ENCODE assay signal across 8 cellular contexts in genomic region chr12:46264057-46264456, GRCh38. TPM values are rescaled to one million over a fixed set of nuclear protein-coding genes. Genes with fewer than 3 reads are reported as not detected.
DNase-seq lines count a peak whose midpoint lies in the region; ATAC-seq, FAIRE-seq and TF ChIP-seq lines count a peak whose summit lies in the region.
"Had no signal": no experiment of that assay in that cellular context is flagged by ENCODE, and none has a peak within 500 bp of the region (broad histone marks: within the 10 kb centered on the region; RNA-seq: fewer than 3 reads in every experiment).

No MANE protein-coding gene starts in this region.

- no peaks in the 10 kb centered on the region for H3K4me1 Mint-ChIP-seq in nephron progenitor cell

- peaks cover 97% of the 10 kb centered on the region for H3K79me2 ChIP-seq in K562 (ENCODE audit: control insufficient read depth, insufficient read depth, low read length)

- H3K4me3 Mint-ChIP-seq in nephron progenitor cell = peak overlapping the region; percentile 59

- H3K18ac ChIP-seq in IMR-90 (ENCODE audit: low read depth, low read length) = peak overlapping the region; percentile 53; the same call in 1 of the 2 replicates

- H2AFZ ChIP-seq in IMR-90 (replicated peaks; ENCODE audit: low read length, poor library complexity) = no peak overlapping the region
- no peak overlapping the region for H2AFZ ChIP-seq in K562 (ENCODE audit: low read depth, low read length)

- peak overlapping the region; percentile 42; the same call in 1 of the 2 replicates for H3K14ac ChIP-seq in IMR-90 (replicated peaks; ENCODE audit: low read depth, low read length)

- no peak overlapping the region for H2BK15ac ChIP-seq in IMR-90 (ENCODE audit: low read depth, low read length)

- H2AK9ac ChIP-seq in IMR-90 (replicated peaks; ENCODE audit: low read depth, low read length, poor library complexity) = no peak overlapping the region

- no peak overlapping the region for H3K56ac ChIP-seq in IMR-90 (ENCODE audit: extremely low read depth, insufficient read depth, low read length)

- in situ Hi-C loops in IMR-90 (cut with MboI; ENCODE audit: low sequenced_read_pairs) (no loop called here), K562 (cut with MboI) (no loop called here)

- H3K4ac ChIP-seq in IMR-90 (ENCODE audit: low read depth, low read length) = peak overlapping the region; percentile 5; the same call in 1 of the 2 replicates

- H4K91ac ChIP-seq in IMR-90 (ENCODE audit: insufficient read depth, low read depth, low read length) = no peak overlapping the region

- H3K36me3 Mint-ChIP-seq in nephron progenitor cell (ENCODE audit: low read depth) = no peaks in the 10 kb centered on the region

- no CpG with 5 or more reads among the region's 1 CpG for WGBS in IMR-90 (ENCODE audit: extremely low coverage in 2 of 2, insufficient read length in 1 of 2), 2 experiments
- WGBS in K562 (ENCODE audit: insufficient coverage, low coverage, missing lambda C conversion rate) = 0% methylated on average over 1 of the region's 1 CpG

- no peaks in the 10 kb centered on the region for H3K27me3 Mint-ChIP-seq in nephron progenitor cell (ENCODE audit: low read depth, poor library complexity)

- no peak for TF ChIP-seq POLR2A in IMR-90 (IDR thresholded peaks at IDR 0.05; ENCODE audit: low read depth, low read length)
- no peak for TF ChIP-seq POLR2A in K562 (conservative IDR thresholded peaks at IDR 0.05)

- DNase-seq in D341Med (ENCODE audit: low spot score) = peak; percentile 39
- DNase-seq in IMR-90 = peak; percentile 73
- DNase-seq in K562 (ENCODE audit: extremely low read depth in 1 of 4, low spot score in 3 of 4) = no peak
- no peak for DNase-seq in nephron progenitor cell
- DNase-seq in SW 1271 (lab: John Stamatoyannopoulos, UW) = no peak

- peak overlapping the region; percentile 44 for H3K4me2 ChIP-seq in IMR-90 (ENCODE audit: low read depth, low read length)
- peak overlapping the region; percentile 21; the same call in 1 of the 2 replicates for H3K4me2 ChIP-seq in K562 (ENCODE audit: insufficient read depth, low read length)

- H3K9me3 ChIP-seq in IMR-90 (ENCODE audit: control insufficient read depth, insufficient read depth, low read length) (no peaks in the 10 kb centered on the region), K562 (replicated peaks; ENCODE audit: control insufficient read depth, insufficient read depth, low read depth, low read length) (no peaks in the 10 kb centered on the region)

- H2BK20ac ChIP-seq in IMR-90 (ENCODE audit: low read depth, low read length) = no peak overlapping the region

- ATAC-seq in IMR-90 (ENCODE audit: low read depth) (no peak), K562 (no peak), HG03159 (IDR thresholded peaks at IDR 0.05; ENCODE audit: unreplicated experiment) (no peak), GM21576 (IDR thresholded peaks at IDR 0.05; ENCODE audit: unreplicated experiment) (no peak)

- H3K9me1 ChIP-seq in IMR-90 (ENCODE audit: insufficient read depth, low read length) (peaks cover 25% of the 10 kb centered on the region), K562 (ENCODE audit: control insufficient read depth, insufficient read depth, low read length) (peaks cover 4% of the 10 kb centered on the region)

- POLR2A ChIA-PET in IMR-90 (lab: Charles Lee; ENCODE audit: unreplicated experiment) (no interaction called here), K562 (lab: Yijun Ruan, JAX) (interaction anchor here (2.1 kb wide), 1 partner anchor 8 kb away, joined by 4 read pairs; no protein-coding TSS in a partner anchor)

- peak overlapping the region; percentile 65 for H3K23ac ChIP-seq in IMR-90 (ENCODE audit: low read depth, low read length)

- no peaks in the 10 kb centered on the region for H3K36me3 ChIP-seq in IMR-90 (ENCODE audit: control insufficient read depth, insufficient read depth, low read length)
- peaks cover 27% of the 10 kb centered on the region; the same call in 2 of the 3 replicates for H3K36me3 ChIP-seq in K562 (ENCODE audit: control insufficient read depth, insufficient read depth, low read length)

- H3K4me1 ChIP-seq in IMR-90 (ENCODE audit: control insufficient read depth, insufficient read depth, low read length) (peaks cover 30% of the 10 kb centered on the region), K562 (replicated peaks in 1 of 2; ENCODE audit: control insufficient read depth in 2 of 2, insufficient read depth in 2 of 2, low read length in 2 of 2) (peaks cover 27 to 47% of the 10 kb centered on the region in 2 experiments)

- H4K5ac ChIP-seq in IMR-90 (ENCODE audit: low read depth, low read length) = no peak overlapping the region; the same call in 1 of the 2 replicates

- H3K27me3 ChIP-seq in IMR-90 (ENCODE audit: control insufficient read depth, insufficient read depth, low read length) = no peaks in the 10 kb centered on the region
- H3K27me3 ChIP-seq in K562 (ENCODE audit: control insufficient read depth in 2 of 2, insufficient read depth in 2 of 2, low read length in 2 of 2) = no peaks in the 10 kb centered on the region

- peaks cover 1% of the 10 kb centered on the region for H3K9me3 Mint-ChIP-seq in nephron progenitor cell

- CTCF ChIA-PET in IMR-90 (lab: Yijun Ruan, JAX) = interaction anchor here (0.5 to 1.3 kb wide), 2 partner anchors 236 to 291 kb away, joined by 3 to 4 read pairs; no protein-coding TSS in a partner anchor
- CTCF ChIA-PET in K562 (lab: Yijun Ruan, JAX; ENCODE audit: low intra/inter-chr PET ratio) = no interaction called here

- H3K9ac ChIP-seq in IMR-90 (ENCODE audit: low read depth, low read length) = no peak overlapping the region
- H3K9ac ChIP-seq in K562 (ENCODE audit: insufficient read depth in 1 of 2, low read depth in 2 of 2, low read length in 2 of 2) = no peak overlapping the region

- no peak overlapping the region for H2BK120ac ChIP-seq in IMR-90 (ENCODE audit: low read depth, low read length)

- 0 out of 4 replicates have a peak overlapping the region, but pooled peaks of 1 of the 2 experiments have one; percentile 11 for H4K8ac ChIP-seq in IMR-90 (ENCODE audit: low read depth in 2 of 2, low read length in 2 of 2)

- no peak overlapping the region for H2AK5ac ChIP-seq in IMR-90 (ENCODE audit: low read depth, low read length)

- dilution Hi-C loops in IMR-90 (cut with HindIII; ENCODE audit: low sequenced_read_pairs, unreplicated experiment) = no loop called here

- H3K4me3 ChIP-seq in IMR-90 (ENCODE audit: insufficient read depth, low read depth, low read length) (no peak overlapping the region), K562 (no peak overlapping the region)

- peaks cover 25 to 61% of the 10 kb centered on the region in 2 experiments for H3K79me1 ChIP-seq in IMR-90 (ENCODE audit: low read depth in 1 of 2, low read length in 2 of 2)

- peak overlapping the region; percentile 97 for H3K27ac Mint-ChIP-seq in nephron progenitor cell

- H4K20me1 ChIP-seq in IMR-90 (ENCODE audit: insufficient read depth, low read length) (peaks cover 65% of the 10 kb centered on the region), K562 (replicated peaks; ENCODE audit: control insufficient read depth, insufficient read depth, low read length) (peaks cover 34% of the 10 kb centered on the region)

- no TSS peak for BruUV-seq in IMR-90 (replicated peaks; lab: Mats Ljungman, UMichigan)
- BruUV-seq in K562 (replicated peaks; lab: Mats Ljungman, UMichigan) = no TSS peak

- H2BK5ac ChIP-seq in IMR-90 (ENCODE audit: low read depth, low read length, poor library complexity, severe bottlenecking) = peak overlapping the region; percentile 50

- TF ChIP-seq CTCF in IMR-90 (conservative IDR thresholded peaks at IDR 0.05; ENCODE audit: low read depth, low read length) = no peak
- no peak for TF ChIP-seq CTCF in K562 (IDR thresholded peaks at IDR 0.05 in 2 of 3, conservative IDR thresholded peaks at IDR 0.05 in 1 of 3; ENCODE audit: insufficient read depth in 2 of 3, low read depth in 1 of 3, low read length in 3 of 3)
- no peak for TF ChIP-seq CTCF in nephron progenitor cell (IDR thresholded peaks at IDR 0.05)

- no peak for TF ChIP-seq RAD21 in IMR-90 (IDR thresholded peaks at IDR 0.05; ENCODE audit: low read length)
- TF ChIP-seq RAD21 in K562 (CRISPR knock-in tag; conservative IDR thresholded peaks at IDR 0.05 in 1 of 2, IDR thresholded peaks at IDR 0.05 in 1 of 2) = no peak

- peak; percentile 61 for FAIRE-seq in K562 (lab: Jason Lieb, UNC)
- FAIRE-seq: H54 had no signal

- H3K27ac ChIP-seq in IMR-90 (ENCODE audit: insufficient read depth, low read length) (no peak overlapping the region), K562 (ENCODE audit: extremely low read depth, low read depth, low read length) (no peak overlapping the region)

- intact Hi-C loops in IMR-90 (cut with micrococcal nuclease) = loop anchor here (5.0 to 10.0 kb wide), 3 partner anchors 42 to 671 kb away; no protein-coding TSS in a partner anchor
- intact Hi-C loops in K562 (cut with micrococcal nuclease) = loop anchor here (10.0 kb wide), 1 partner anchor 291 kb away; no protein-coding TSS in a partner anchor

- no peak for TF ChIP-seq EP300 in K562 (IDR thresholded peaks at IDR 0.05; ENCODE audit: low read length)

TF ChIP-seq in IMR-90, 13 proteins besides CTCF, POLR2A, EP300 and RAD21 (continues in another document):
- TF ChIP-seq MAZ (IDR thresholded peaks at IDR 0.05; ENCODE audit: borderline replicate concordance, low read depth, low read length) = no peak

TF ChIP-seq in K562, 482 proteins besides CTCF, POLR2A, EP300 and RAD21 (continues in another document):
- TF ChIP-seq KAT8 (IDR thresholded peaks at IDR 0.05; ENCODE audit: low read depth) = no peak

RNA-seq across cellular contexts. Expression of gene SLC38A1, which starts 4.8 kb away (rescaled TPM):
- total RNA-seq in IMR-90 (2012; rRNA removed) = 61.5 and 71.9 TPM in 2 replicates
- polyA plus RNA-seq in IMR-90 (2012; rRNA removed) = 20.9 and 22.8 TPM in 2 replicates
- polyA plus RNA-seq in IMR-90 (2012; cell fraction: cytosol; rRNA removed) = 4.7 and 6.3 TPM in 2 replicates
- polyA plus RNA-seq in IMR-90 (2012; cell fraction: nucleus; rRNA removed; ENCODE audit: low replicate concordance) = 11.9 and 24.4 TPM in 2 replicates
- total RNA-seq in K562 (2011; cell fraction: chromatin; rRNA removed; ENCODE audit: low replicate concordance) = 101 and 216 TPM in 2 replicates
- total RNA-seq in K562 (2011; cell fraction: nucleolus; rRNA removed) = 66.2 and 82.1 TPM in 2 replicates
- total RNA-seq in K562 (2011; cell fraction: nucleoplasm; rRNA removed) = 126 and 163 TPM in 2 replicates
- 64.5 and 71.8 TPM in 2 replicates for total RNA-seq in K562 (2014; rRNA removed)
- total RNA-seq in K562 (2014; rRNA removed; fragmentation: Illumina TruSeq; extraction: Trizol) = 99.9 and 112 TPM in 2 replicates
- 79.7 and 88.7 TPM in 2 replicates for total RNA-seq in K562 (2015; rRNA removed; fragmentation: Illumina TruSeq; extraction: Trizol)
- 104 and 112 TPM in 2 replicates for total RNA-seq in K562 (2021)
- polyA plus RNA-seq in K562 (2011; rRNA removed) = 32.4 and 54.4 TPM in 2 replicates
- 14.0 and 24.2 TPM in 2 replicates for polyA plus RNA-seq in K562 (2011; cell fraction: cytosol; rRNA removed)
- polyA plus RNA-seq in K562 (2011; cell fraction: nucleus; rRNA removed) = 26.6 and 28.4 TPM in 2 replicates
- polyA plus RNA-seq in K562 (2012) = 62.7 and 87.2 TPM in 2 replicates
- 86.1 and 92.2 TPM in 2 replicates for polyA plus RNA-seq in K562 (2014; fragmentation: Illumina TruSeq; extraction: Trizol)
- polyA plus RNA-seq in K562 (2014; fragmentation: Nextera tagmentation; extraction: Ambion mirVana) = 10 to 100 TPM; 51.9 to 75.0 TPM
- 54.7 and 56.9 TPM in 2 replicates for polyA plus RNA-seq in K562 (2014; rRNA removed)
- polyA minus RNA-seq in K562 (2011; rRNA and poly(A)+ RNA removed) = 117 and 153 TPM in 2 replicates
- polyA minus RNA-seq in K562 (2011; cell fraction: cytosol; rRNA and poly(A)+ RNA removed) = 32.7 and 53.4 TPM in 2 replicates
- polyA minus RNA-seq in K562 (2011; cell fraction: nucleus; rRNA and poly(A)+ RNA removed) = 39.6 and 49.0 TPM in 2 replicates

Comparison
In these comparisons a context has a peak if more than half of its experiments do, and no peak if none do; other contexts are left out.
1. DNase-seq: peak in D341Med (single experiment) and IMR-90 (single experiment); none in K562 (0 of 4), nephron progenitor cell (single experiment) and SW 1271 (0 of 2).